14 cellular contexts compared by ENCODE assay signal in genomic region chrX:31323658-31324057, GRCh38.
DNase-seq lines count a peak whose midpoint lies in the region; ATAC-seq and TF ChIP-seq lines count a peak whose summit lies in the region.
"Had no signal": no experiment of that assay in that cellular context is flagged by ENCODE, and none has a peak within 500 bp of the region (broad histone marks: within the 10 kb centered on the region; RNA-seq: fewer than 3 reads in every experiment).

No MANE protein-coding gene starts in this region.

- ATAC-seq in HG02623 (IDR thresholded peaks at IDR 0.05; ENCODE audit: unreplicated experiment) (peak; percentile 82), HG03469 (IDR thresholded peaks at IDR 0.05; ENCODE audit: unreplicated experiment) (peak; percentile 98), T-cell (replicated peaks in 1 of 4) (no peak)
- ATAC-seq: activated naive CD8-positive, alpha-beta T cell treated with anti-CD3 and anti-CD28 coated beads, Interleukin-2, amount 50 U/mL, for 24 hours had no signal

- CTCF ChIA-PET in T-cell (lab: Charles Lee) = no interaction called here

- H3K4me3 Mint-ChIP-seq in osteocyte (ENCODE audit: unreplicated experiment) (no peak overlapping the region), T-cell (no peak overlapping the region)
- H3K4me3 Mint-ChIP-seq: activated naive CD8-positive, alpha-beta T cell treated with anti-CD3 and anti-CD28 coated beads, Interleukin-2, amount 50 U/mL, for 24 hours had no signal

- H3K27me3 Mint-ChIP-seq in osteocyte (ENCODE audit: unreplicated experiment) = no peaks in the 10 kb centered on the region
- peaks cover 0 to 4% of the 10 kb centered on the region in 2 donors for H3K27me3 Mint-ChIP-seq in T-cell
- H3K27me3 Mint-ChIP-seq: activated naive CD8-positive, alpha-beta T cell treated with anti-CD3 and anti-CD28 coated beads, Interleukin-2, amount 50 U/mL, for 24 hours had no signal

- H3K4me1 ChIP-seq in tibial nerve = peaks cover 0 to 9% (median 0%) of the 10 kb centered on the region in 4 donors
- H3K4me1 ChIP-seq: upper lobe of left lung had no signal

- peak; percentile 2 for DNase-seq in NCI-H146 (lab: John Stamatoyannopoulos, UW)
- DNase-seq in NCI-H146 treated with DMSO at 0.1 percent for 48 hours (lab: John Stamatoyannopoulos, UW; ENCODE audit: unreplicated experiment) = no peak
- DNase-seq in osteocyte (ENCODE audit: extremely low spot score, unreplicated experiment) = no peak
- no peak for DNase-seq in midbrain (lab: John Stamatoyannopoulos, UW)
- DNase-seq in tibial nerve (ENCODE audit: low spot score in 2 of 2) = no peak
- DNase-seq in T-cell = no peak
- DNase-seq: 8988T; activated CD4-positive, alpha-beta T cell treated with anti-CD3 and anti-CD28 coated beads for 4 hours; activated naive CD8-positive, alpha-beta T cell treated with anti-CD3 and anti-CD28 coated beads, Interleukin-2, amount 50 U/mL, for 24 hours; EL; NCI-H1417 treated with DMSO at 0.1 percent for 48 hours; upper lobe of left lung had no signal

- no peak overlapping the region for H3K4me3 ChIP-seq in tibial nerve
- H3K4me3 ChIP-seq: upper lobe of left lung had no signal

- 61 to 64% methylated on average over 4 of the region's 4 CpGs for WGBS in tibial nerve, 2 donors

- H3K36me3 ChIP-seq in tibial nerve = no peaks in the 10 kb centered on the region
- H3K36me3 ChIP-seq: upper lobe of left lung had no signal

- POLR2A ChIA-PET in T-cell (lab: Charles Lee) = no interaction called here

- H3K9me3 Mint-ChIP-seq in osteocyte (ENCODE audit: unreplicated experiment) (peaks cover 12% of the 10 kb centered on the region), T-cell (no peaks in the 10 kb centered on the region)
- H3K9me3 Mint-ChIP-seq: activated naive CD8-positive, alpha-beta T cell treated with anti-CD3 and anti-CD28 coated beads, Interleukin-2, amount 50 U/mL, for 24 hours had no signal

- peaks cover 69% of the 10 kb centered on the region for H3K4me1 Mint-ChIP-seq in osteocyte (ENCODE audit: unreplicated experiment)
- no peaks in the 10 kb centered on the region for H3K4me1 Mint-ChIP-seq in T-cell
- H3K4me1 Mint-ChIP-seq: activated naive CD8-positive, alpha-beta T cell treated with anti-CD3 and anti-CD28 coated beads, Interleukin-2, amount 50 U/mL, for 24 hours had no signal

- H3K36me3 Mint-ChIP-seq in osteocyte (ENCODE audit: unreplicated experiment) (peaks cover 3% of the 10 kb centered on the region), T-cell (no peaks in the 10 kb centered on the region)

- H3K27ac ChIP-seq in tibial nerve = no peak overlapping the region
- H3K27ac ChIP-seq: upper lobe of left lung had no signal

- H3K27ac Mint-ChIP-seq in osteocyte (ENCODE audit: unreplicated experiment) (peak overlapping the region; percentile 61), T-cell (no peak overlapping the region)
- H3K27ac Mint-ChIP-seq: activated naive CD8-positive, alpha-beta T cell treated with anti-CD3 and anti-CD28 coated beads, Interleukin-2, amount 50 U/mL, for 24 hours had no signal

- H3K27me3 ChIP-seq in tibial nerve = no peaks in the 10 kb centered on the region
- H3K27me3 ChIP-seq: upper lobe of left lung had no signal

- TF ChIP-seq CTCF in osteocyte (IDR thresholded peaks at IDR 0.05) (no peak), tibial nerve (IDR thresholded peaks at IDR 0.05) (no peak)

- no peak for TF ChIP-seq EP300 in tibial nerve (IDR thresholded peaks at IDR 0.05)

- H3K9me3 ChIP-seq in tibial nerve = no peaks in the 10 kb centered on the region
- H3K9me3 ChIP-seq: upper lobe of left lung had no signal

- no peak for TF ChIP-seq POLR2A in tibial nerve (IDR thresholded peaks at IDR 0.05)

Comparison
In these comparisons a context has a peak if more than half of its experiments do, and no peak if none do; other contexts are left out.
1. ATAC-seq: peak in HG02623 (single experiment) and HG03469 (single experiment); none in T-cell (0 of 4).